13 cellular contexts compared by ENCODE assay signal in the genomic region with DNA sequence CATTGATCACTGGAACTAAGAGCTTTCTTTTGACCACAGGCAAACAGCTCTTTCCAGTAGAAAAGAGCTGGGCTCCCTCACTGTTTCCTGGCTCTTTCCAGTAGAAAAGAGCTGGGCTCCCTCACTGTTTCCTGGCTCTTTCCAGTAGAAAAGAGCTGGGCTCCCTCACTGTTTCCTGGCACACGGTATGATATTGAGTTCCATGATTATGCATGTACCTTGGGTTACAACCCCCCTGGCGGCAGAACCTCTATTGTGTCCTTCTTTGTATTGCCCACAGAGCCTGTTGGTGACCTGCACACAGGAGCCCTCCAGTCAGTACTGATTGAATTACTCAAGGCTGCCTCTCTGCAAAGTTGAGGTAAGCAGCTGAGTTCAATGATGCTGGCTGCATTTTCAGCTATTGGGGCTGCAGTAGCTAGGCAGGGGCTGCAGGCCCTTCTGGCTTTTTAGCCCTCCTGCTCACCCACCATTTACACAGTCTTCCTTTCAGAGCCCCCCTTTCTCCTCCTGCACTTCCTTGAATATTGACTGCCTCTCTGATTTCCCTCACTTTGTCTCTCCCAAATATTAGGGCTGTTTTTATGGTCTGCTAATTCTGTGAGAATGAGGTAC. TPM values are rescaled to one million over a fixed set of nuclear protein-coding genes. Genes with fewer than 3 reads are reported as not detected.
DNase-seq lines count a peak whose midpoint lies in the region; ATAC-seq, FAIRE-seq and TF ChIP-seq lines count a peak whose summit lies in the region.
"Had no signal": no experiment of that assay in that cellular context is flagged by ENCODE, and none has a peak within 500 bp of the region (broad histone marks: within the 10 kb centered on the region; RNA-seq: fewer than 3 reads in every experiment).

No MANE protein-coding gene starts in this region.

- no peaks in the 10 kb centered on the region for H3K9me3 ChIP-seq in PC-3 (ENCODE audit: low read length)

- H3K9me2 ChIP-seq in PC-3 (replicated peaks; ENCODE audit: low read length) = no peaks in the 10 kb centered on the region

- H3K9ac ChIP-seq in PC-3 (ENCODE audit: low read length) = peak overlapping the region; percentile 83

- TF ChIP-seq CTCF in PC-3 (conservative IDR thresholded peaks at IDR 0.05; ENCODE audit: low read depth, low read length) (no peak; the same call in 1 of the 2 replicates), foreskin keratinocyte (conservative IDR thresholded peaks at IDR 0.05) (peak; percentile 10)

- no peaks in the 10 kb centered on the region for H3F3A ChIP-seq in PC-3 (ENCODE audit: low read length, unreplicated experiment)

- POLR2A ChIA-PET in PC-3 (lab: Charles Lee; ENCODE audit: unreplicated experiment) = interaction anchor here (0.6 to 1.4 kb wide), 4 partner anchors 10 to 25 kb away, joined by 3 to 8 read pairs (median 4); a partner anchor contains a TSS

- DNase-seq in NCI-H1417 (lab: John Stamatoyannopoulos, UW) (peak; percentile 42 to 95 (median 85)), NCI-H1417 treated with DMSO at 0.1 percent for 48 hours (lab: John Stamatoyannopoulos, UW) (no peak), PC-3 (peak; percentile 59), foreskin keratinocyte (no peak), HTR-8/SVneo (ENCODE audit: insufficient read length, low spot score) (no peak), NCI-H1105 treated with DMSO at 0.1 percent for 48 hours (lab: John Stamatoyannopoulos, UW) (no peak)
- DNase-seq: activated gamma-delta T cell, naive B cell had no signal

- peak overlapping the region; percentile 32 for H3K4me3 ChIP-seq in PC-3 (ENCODE audit: low read length)

- CTCF ChIA-PET in PC-3 (lab: Charles Lee) = interaction anchor here (0.7 to 1.5 kb wide), 2 partner anchors 10 to 37 kb away, joined by 3 to 5 read pairs; no protein-coding TSS in a partner anchor

- H3K27ac ChIP-seq in PC-3 (ENCODE audit: low read length) (peak overlapping the region; percentile 99), foreskin keratinocyte (no peak overlapping the region)
- H3K27ac ChIP-seq: 22Rv1 had no signal

- peak overlapping the region; percentile 79 for H3K4me2 ChIP-seq in PC-3 (ENCODE audit: low read length)

- intact Hi-C loops in PC-3 (cut with micrococcal nuclease) = no loop called here

- TSS peak; percentile 82 for BruUV-seq in PC-3 (replicated peaks; lab: Mats Ljungman, UMichigan)

- peaks cover 59% of the 10 kb centered on the region for H3K4me1 ChIP-seq in PC-3 (ENCODE audit: insufficient read depth, low read length)
- H3K4me1 ChIP-seq in foreskin keratinocyte = peaks cover 21% of the 10 kb centered on the region

- H3K27me3 ChIP-seq in PC-3 (ENCODE audit: low read length) = no peaks in the 10 kb centered on the region
- no peaks in the 10 kb centered on the region for H3K27me3 ChIP-seq in foreskin keratinocyte

- H3K36me3 ChIP-seq in PC-3 (ENCODE audit: low read depth, low read length) = no peaks in the 10 kb centered on the region

- H2AFZ ChIP-seq in PC-3 (ENCODE audit: low read length) = no peak overlapping the region

- no peaks in the 10 kb centered on the region for H3K79me2 ChIP-seq in PC-3 (ENCODE audit: low read length)

- ATAC-seq in PC-3 (peak; percentile 21), foreskin keratinocyte (peak; percentile 18), GM21528 (IDR thresholded peaks at IDR 0.05; ENCODE audit: low FRiP score, unreplicated experiment) (no peak), GM19395 (IDR thresholded peaks at IDR 0.05; ENCODE audit: unreplicated experiment) (no peak)
- ATAC-seq: activated CD4-positive, CD25-positive, alpha-beta regulatory T cell treated with anti-CD3 and anti-CD28 coated beads, Interleukin-2, amount 50 U/mL, for 24 hours had no signal

- no peak for FAIRE-seq in HTR-8/SVneo (lab: Jason Lieb, UNC)
- FAIRE-seq: G401.6 had no signal

- H4K20me1 ChIP-seq in PC-3 (ENCODE audit: low read length) = no peaks in the 10 kb centered on the region

RNA-seq across cellular contexts. Expression of a gene that starts 10.2 kb away (rescaled TPM):
- total RNA-seq in PC-3 (2014; rRNA removed) (1.3 and 3.9 TPM in 2 replicates), foreskin keratinocyte (0.20 and 0.21 TPM in 2 replicates)
- 0.04 and 0.11 TPM in 2 replicates for polyA plus RNA-seq in foreskin keratinocyte

RNA-seq across cellular contexts. Expression of a gene that starts 15.2 kb away (rescaled TPM):
- total RNA-seq in PC-3 (2014; rRNA removed) = 118 and 154 TPM in 2 replicates
- 236 and 243 TPM in 2 replicates for total RNA-seq in foreskin keratinocyte
- polyA plus RNA-seq in foreskin keratinocyte = 183 and 201 TPM in 2 replicates

RNA-seq across cellular contexts. Expression of a gene that starts 46.4 kb away (rescaled TPM):
- total RNA-seq in PC-3 (2014; rRNA removed) = 0.47 TPM in 1 of 2 replicates, not detected in the other
- total RNA-seq in foreskin keratinocyte = 0.32 TPM in 1 of 2 replicates, not detected in the other
- 0.18 and 0.25 TPM in 2 replicates for polyA plus RNA-seq in foreskin keratinocyte

RNA-seq across cellular contexts. Expression of a gene that starts 56.2 kb away (rescaled TPM):
- not detected in 2 replicates for total RNA-seq in PC-3 (2014; rRNA removed)
- total RNA-seq in foreskin keratinocyte = not detected in 2 replicates
- polyA plus RNA-seq in foreskin keratinocyte = not detected in 2 replicates

Comparison
In these comparisons a context has a peak if more than half of its experiments do, and no peak if none do; other contexts are left out.
1. DNase-seq: peak in NCI-H1417 (3 of 3) and PC-3 (single experiment); none in NCI-H1417 treated with DMSO at 0.1 percent for 48 hours (single experiment), foreskin keratinocyte (0 of 2), HTR-8/SVneo (single experiment) and NCI-H1105 treated with DMSO at 0.1 percent for 48 hours (single experiment).
2. ATAC-seq: peak in PC-3 (single experiment) and foreskin keratinocyte (single experiment); none in GM21528 (single experiment) and GM19395 (single experiment).